Comparison of ENCODE assay signal across 1 cellular context in the genomic region with DNA sequence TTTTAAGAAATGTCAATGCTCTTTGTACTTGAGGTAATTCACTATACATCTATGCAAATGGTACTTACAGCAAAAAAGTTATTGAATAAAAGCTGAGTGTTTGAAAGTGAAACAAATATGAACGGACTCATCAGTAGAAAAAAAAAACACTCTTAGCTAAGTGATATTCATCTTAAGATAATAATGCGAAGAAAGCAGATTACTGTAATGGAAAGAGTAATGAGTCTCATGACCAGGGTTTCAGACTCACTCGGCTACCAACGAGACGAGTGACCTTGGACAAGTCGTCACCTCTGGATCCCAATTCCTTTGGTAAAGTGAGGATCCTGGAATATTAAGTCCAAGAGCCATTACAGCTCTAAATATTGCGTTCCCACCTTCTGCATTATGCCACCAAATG.
TF ChIP-seq lines count a peak whose summit lies in the region.

No MANE protein-coding gene starts in this region.

TF ChIP-seq in WTC11, 78 proteins besides CTCF, POLR2A, EP300 and RAD21 (continued from another document):
- TF ChIP-seq, protein P1, sequence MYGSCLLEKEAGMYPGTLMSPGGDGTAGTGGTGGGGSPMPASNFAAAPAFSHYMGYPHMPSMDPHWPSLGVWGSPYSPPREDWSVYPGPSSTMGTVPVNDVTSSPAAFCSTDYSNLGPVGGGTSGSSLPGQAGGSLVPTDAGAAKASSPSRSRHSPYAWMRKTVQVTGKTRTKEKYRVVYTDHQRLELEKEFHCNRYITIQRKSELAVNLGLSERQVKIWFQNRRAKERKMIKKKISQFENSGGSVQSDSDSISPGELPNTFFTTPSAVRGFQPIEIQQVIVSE (CRISPR knock-in tag; IDR thresholded peaks at IDR 0.05; ENCODE audit: borderline replicate concordance) = no peak
- TF ChIP-seq IRF2 (CRISPR knock-in tag; IDR thresholded peaks at IDR 0.05; ENCODE audit: borderline replicate concordance, low read depth) (no peak), NR2C2 (CRISPR knock-in tag; IDR thresholded peaks at IDR 0.05) (no peak), TEAD1 (CRISPR knock-in tag; IDR thresholded peaks at IDR 0.05) (no peak)
- TF ChIP-seq, protein P2, sequence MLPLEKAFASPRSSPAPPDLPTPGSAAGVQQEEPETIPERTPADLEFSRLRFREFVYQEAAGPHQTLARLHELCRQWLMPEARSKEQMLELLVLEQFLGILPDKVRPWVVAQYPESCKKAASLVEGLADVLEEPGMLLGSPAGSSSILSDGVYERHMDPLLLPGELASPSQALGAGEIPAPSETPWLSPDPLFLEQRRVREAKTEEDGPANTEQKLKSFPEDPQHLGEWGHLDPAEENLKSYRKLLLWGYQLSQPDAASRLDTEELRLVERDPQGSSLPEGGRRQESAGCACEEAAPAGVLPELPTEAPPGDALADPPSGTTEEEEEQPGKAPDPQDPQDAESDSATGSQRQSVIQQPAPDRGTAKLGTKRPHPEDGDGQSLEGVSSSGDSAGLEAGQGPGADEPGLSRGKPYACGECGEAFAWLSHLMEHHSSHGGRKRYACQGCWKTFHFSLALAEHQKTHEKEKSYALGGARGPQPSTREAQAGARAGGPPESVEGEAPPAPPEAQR (CRISPR knock-in tag; IDR thresholded peaks at IDR 0.05) = no peak
